Comparison of ENCODE assay signal across 8 cellular contexts in genomic region chr19:18007605-18007938, GRCh38. TPM values are rescaled to one million over a fixed set of nuclear protein-coding genes. Genes with fewer than 3 reads are reported as not detected.
A peak's percentile ranks its signal among the peaks of the same experiment; 100 is the strongest.
DNase-seq lines count a peak whose midpoint lies in the region; ATAC-seq and TF ChIP-seq lines count a peak whose summit lies in the region.

No MANE protein-coding gene starts in this region.

- ATAC-seq in HG03354 (IDR thresholded peaks at IDR 0.05; ENCODE audit: poor library complexity, severe bottlenecking, unreplicated experiment) (peak; percentile 28), GM18520 (IDR thresholded peaks at IDR 0.05; ENCODE audit: unreplicated experiment) (no peak)

- TF ChIP-seq RAD21 in liver (IDR thresholded peaks at IDR 0.05): no peak

- peak overlapping the region; percentile 45; the same call in 1 of the 2 replicates for H3K9ac ChIP-seq in ES-I3 (ENCODE audit: low read depth, low read length)
- peak overlapping the region; percentile 59 to 97 for H3K9ac ChIP-seq in liver (ENCODE audit: low read depth in 1 of 2, low read length in 2 of 2)

- peaks cover 3% of the 10 kb centered on the region; the same call in 1 of the 2 replicates for H3K9me3 ChIP-seq in ES-I3 (ENCODE audit: control insufficient read depth, insufficient read depth, low read length)
- H3K9me3 ChIP-seq in breast epithelium: no peaks in the 10 kb centered on the region
- H3K9me3 ChIP-seq in liver (ENCODE audit: control insufficient read depth in 4 of 4, low read length in 3 of 4): no peaks in the 10 kb centered on the region
- H3K9me3 ChIP-seq in tibial nerve: no peaks in the 10 kb centered on the region

- H3K27me3 ChIP-seq in breast epithelium (no peaks in the 10 kb centered on the region), liver (ENCODE audit: control insufficient read depth in 4 of 4, insufficient read depth in 4 of 4, low read length in 3 of 4) (no peaks in the 10 kb centered on the region), tibial nerve (no peaks in the 10 kb centered on the region)

- no peak for TF ChIP-seq EP300 in tibial nerve (IDR thresholded peaks at IDR 0.05)

- intact Hi-C loops in breast epithelium (cut with DNase I; ENCODE audit: low total_unique reads): loop anchor here (5.0 kb wide), 1 partner anchor 50 kb away; no protein-coding TSS in a partner anchor

- TF ChIP-seq POLR2A in breast epithelium (IDR thresholded peaks at IDR 0.05) (no peak), tibial nerve (IDR thresholded peaks at IDR 0.05) (no peak)

- DNase-seq in breast epithelium (ENCODE audit: low spot score in 2 of 2) (no peak), tibial nerve (ENCODE audit: low spot score in 2 of 2) (no peak), kidney glomerular epithelial cell (lab: John Stamatoyannopoulos, UW) (no peak), hippocampal formation (lab: John Stamatoyannopoulos, UW) (no peak)

- no peak for TF ChIP-seq CTCF in breast epithelium (IDR thresholded peaks at IDR 0.05)
- TF ChIP-seq CTCF in liver (IDR thresholded peaks at IDR 0.05; ENCODE audit: low read depth, low read length, missing input control): no peak
- TF ChIP-seq CTCF in tibial nerve (IDR thresholded peaks at IDR 0.05): no peak

- H3K27ac ChIP-seq in breast epithelium (peak overlapping the region; percentile 88 to 91), liver (ENCODE audit: low read depth in 1 of 2, low read length in 2 of 2) (peak overlapping the region; percentile 94 to 95), tibial nerve (peak overlapping the region; percentile 89 to 96 (median 90))

- H3K4me1 ChIP-seq in ES-I3 (ENCODE audit: insufficient read depth, low read length) (no peaks in the 10 kb centered on the region; the same call in 1 of the 2 replicates), breast epithelium (no peaks in the 10 kb centered on the region), liver (ENCODE audit: control insufficient read depth in 4 of 4, insufficient read depth in 4 of 4, low read length in 3 of 4) (peaks cover 4 to 28% (median 17%) of the 10 kb centered on the region in 4 donors), tibial nerve (peaks cover 0 to 35% (median 9%) of the 10 kb centered on the region in 4 donors)

- 1% methylated on average over 12 of the region's 12 CpGs for WGBS in liver
- WGBS in tibial nerve, 2 donors: 1% methylated on average over 11 to 12 of the region's 12 CpGs

- H3K36me3 ChIP-seq in ES-I3 (ENCODE audit: insufficient read depth, low read length) (no peaks in the 10 kb centered on the region), breast epithelium (no peaks in the 10 kb centered on the region), liver (ENCODE audit: control insufficient read depth in 4 of 4, insufficient read depth in 3 of 4, low read depth in 1 of 4, low read length in 3 of 4) (peaks cover 2 to 10% (median 3%) of the 10 kb centered on the region in 4 donors), tibial nerve (peaks cover 0 to 44% (median 16%) of the 10 kb centered on the region in 3 donors)

- H3K4me3 ChIP-seq in breast epithelium (peak overlapping the region; percentile 62 to 75 (median 65)), liver (ENCODE audit: low read depth in 1 of 3, low read length in 3 of 3) (peak overlapping the region; percentile 38 to 58 (median 47)), tibial nerve (peak overlapping the region; percentile 50 to 64 (median 55))

TF ChIP-seq in liver, 16 proteins besides CTCF, POLR2A, EP300 and RAD21:
- TF ChIP-seq, protein P1, sequence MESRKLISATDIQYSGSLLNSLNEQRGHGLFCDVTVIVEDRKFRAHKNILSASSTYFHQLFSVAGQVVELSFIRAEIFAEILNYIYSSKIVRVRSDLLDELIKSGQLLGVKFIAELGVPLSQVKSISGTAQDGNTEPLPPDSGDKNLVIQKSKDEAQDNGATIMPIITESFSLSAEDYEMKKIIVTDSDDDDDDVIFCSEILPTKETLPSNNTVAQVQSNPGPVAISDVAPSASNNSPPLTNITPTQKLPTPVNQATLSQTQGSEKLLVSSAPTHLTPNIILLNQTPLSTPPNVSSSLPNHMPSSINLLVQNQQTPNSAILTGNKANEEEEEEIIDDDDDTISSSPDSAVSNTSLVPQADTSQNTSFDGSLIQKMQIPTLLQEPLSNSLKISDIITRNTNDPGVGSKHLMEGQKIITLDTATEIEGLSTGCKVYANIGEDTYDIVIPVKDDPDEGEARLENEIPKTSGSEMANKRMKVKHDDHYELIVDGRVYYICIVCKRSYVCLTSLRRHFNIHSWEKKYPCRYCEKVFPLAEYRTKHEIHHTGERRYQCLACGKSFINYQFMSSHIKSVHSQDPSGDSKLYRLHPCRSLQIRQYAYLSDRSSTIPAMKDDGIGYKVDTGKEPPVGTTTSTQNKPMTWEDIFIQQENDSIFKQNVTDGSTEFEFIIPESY (IDR thresholded peaks at IDR 0.05): no peak
- TF ChIP-seq EGR1 (IDR thresholded peaks at IDR 0.05; ENCODE audit: low read depth in 2 of 2) (no peak), NR2F2 (IDR thresholded peaks at IDR 0.05) (no peak), REST (IDR thresholded peaks at IDR 0.05) (no peak), HNF4A (conservative IDR thresholded peaks at IDR 0.05) (no peak), TAF1 (conservative IDR thresholded peaks at IDR 0.05) (no peak), FOXA1 (IDR thresholded peaks at IDR 0.05) (no peak), GABPA (IDR thresholded peaks at IDR 0.05 in 1 of 2, conservative IDR thresholded peaks at IDR 0.05 in 1 of 2) (no peak), RXRA (IDR thresholded peaks at IDR 0.05) (no peak), SP1 (IDR thresholded peaks at IDR 0.05) (no peak), HNF4G (IDR thresholded peaks at IDR 0.05) (no peak)
- TF ChIP-seq, protein P2, sequence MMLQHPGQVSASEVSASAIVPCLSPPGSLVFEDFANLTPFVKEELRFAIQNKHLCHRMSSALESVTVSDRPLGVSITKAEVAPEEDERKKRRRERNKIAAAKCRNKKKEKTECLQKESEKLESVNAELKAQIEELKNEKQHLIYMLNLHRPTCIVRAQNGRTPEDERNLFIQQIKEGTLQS (IDR thresholded peaks at IDR 0.05): no peak

RNA-seq across cellular contexts. Expression of gene ARRDC2, which starts 0.4 kb away (rescaled TPM):
- 10 to 100 TPM; 49.4 to 89.3 (median 53.4) TPM for total RNA-seq in breast epithelium
- total RNA-seq in liver: 10 to 100 TPM in 1 of 2 donors, 1 to 10 TPM in 1; 7.6 to 32.3 TPM
- 1 to 10 TPM; 2.7 to 5.3 TPM for polyA plus RNA-seq in liver
- total RNA-seq in tibial nerve: 100 to 1,000 TPM; 127 to 180 (median 177) TPM

RNA-seq across cellular contexts. Expression of gene KCNN1, which starts 40.7 kb away (rescaled TPM):
- under 1 TPM in 2 of 3 donors, not detected in 1; 0.33 to 0.59 TPM for total RNA-seq in breast epithelium
- total RNA-seq in liver: under 1 TPM; 0.05 to 0.08 TPM
- polyA plus RNA-seq in liver: under 1 TPM in 1 of 2 donors, not detected in 1; 0.05 TPM
- under 1 TPM in 1 of 4 donors, not detected in 3; under 0.01 TPM for total RNA-seq in tibial nerve
